ENCODE assay signal across 12 cellular contexts in the genomic region with DNA sequence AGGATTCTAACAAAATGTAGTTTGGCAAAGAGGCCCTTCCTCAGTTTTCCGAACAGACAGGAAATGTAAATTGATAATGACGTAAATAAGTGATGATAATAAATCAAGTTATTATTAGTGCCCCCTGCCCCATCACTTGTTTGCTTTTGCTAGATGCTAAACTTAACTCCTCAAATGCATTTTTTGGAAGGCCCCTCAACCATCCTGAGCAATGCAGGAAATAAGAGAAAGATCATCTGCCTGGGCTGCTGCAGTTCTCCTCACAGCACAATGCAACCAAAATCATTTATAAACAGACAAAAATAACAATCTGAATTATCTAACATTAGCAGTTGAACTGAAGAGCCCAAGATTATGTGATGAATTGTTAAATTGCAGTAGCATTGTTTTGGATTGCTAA.
A peak's percentile ranks its signal among the peaks of the same experiment; 100 is the strongest.
DNase-seq lines count a peak whose midpoint lies in the region; FAIRE-seq and TF ChIP-seq lines count a peak whose summit lies in the region.
"Had no signal": no experiment of that assay in that cellular context is flagged by ENCODE, and none has a peak within 500 bp of the region (broad histone marks: within the 10 kb centered on the region; RNA-seq: fewer than 3 reads in every experiment).

No MANE protein-coding gene starts in this region.

- TF ChIP-seq CTCF in endothelial cell (IDR thresholded peaks at IDR 0.05; ENCODE audit: unreplicated experiment), result no peak
- no peak for TF ChIP-seq CTCF in smooth muscle cell (IDR thresholded peaks at IDR 0.05; ENCODE audit: borderline replicate concordance, insufficient read depth, poor library complexity, severe bottlenecking)

- H3K4me2 ChIP-seq in smooth muscle cell, result peak overlapping the region; percentile 86

- H3K27ac Mint-ChIP-seq in activated CD4-positive, alpha-beta T cell treated with anti-CD3 and anti-CD28 coated beads, Interleukin-2, amount 10 ng/mL, durations not matched to agents 24 days and 14 days, result peak overlapping the region; percentile 95
- H3K27ac Mint-ChIP-seq in endothelial cell (ENCODE audit: unreplicated experiment), result peak overlapping the region; percentile 97

- H3K4me1 ChIP-seq in smooth muscle cell (ENCODE audit: low read depth), result peaks cover 43% of the 10 kb centered on the region

- peak overlapping the region; percentile 96 for H2AFZ ChIP-seq in smooth muscle cell (ENCODE audit: low read depth)

- H3K4me1 Mint-ChIP-seq in activated CD4-positive, alpha-beta T cell treated with anti-CD3 and anti-CD28 coated beads, Interleukin-2, amount 10 ng/mL, durations not matched to agents 24 days and 14 days, result peaks cover 45% of the 10 kb centered on the region
- H3K4me1 Mint-ChIP-seq in endothelial cell (ENCODE audit: unreplicated experiment), result peaks cover 30% of the 10 kb centered on the region

- intact Hi-C loops in activated CD4-positive, alpha-beta T cell treated with anti-CD3 and anti-CD28 coated beads, Interleukin-2, amount 10 ng/mL, durations not matched to agents 24 days and 14 days (cut with micrococcal nuclease), result loop anchor here (2.0 to 10.0 kb wide), 3 partner anchors 709 to 1341 kb away; a partner anchor contains a TSS

- 0 out of 2 replicates have a peak overlapping the region, but pooled peaks have one; percentile 2 for H3K4me3 ChIP-seq in SK-N-MC
- peak overlapping the region; percentile 55 for H3K4me3 ChIP-seq in smooth muscle cell

- no peak overlapping the region for H3K27ac ChIP-seq in SK-N-MC
- H3K27ac ChIP-seq in smooth muscle cell (ENCODE audit: low read depth), result no peak overlapping the region

- H3K36me3 Mint-ChIP-seq in activated CD4-positive, alpha-beta T cell treated with anti-CD3 and anti-CD28 coated beads, Interleukin-2, amount 10 ng/mL, durations not matched to agents 24 days and 14 days (ENCODE audit: low read depth), result peaks cover 17% of the 10 kb centered on the region
- H3K36me3 Mint-ChIP-seq in endothelial cell (ENCODE audit: low read depth, unreplicated experiment), result no peaks in the 10 kb centered on the region

- no peaks in the 10 kb centered on the region for H3K27me3 Mint-ChIP-seq in activated CD4-positive, alpha-beta T cell treated with anti-CD3 and anti-CD28 coated beads, Interleukin-2, amount 10 ng/mL, durations not matched to agents 24 days and 14 days
- H3K27me3 Mint-ChIP-seq in endothelial cell (ENCODE audit: unreplicated experiment), result peaks cover 8% of the 10 kb centered on the region

- no peaks in the 10 kb centered on the region for H3K79me2 ChIP-seq in smooth muscle cell (ENCODE audit: low read depth)

- peaks cover 12% of the 10 kb centered on the region for H3F3A ChIP-seq in smooth muscle cell (ENCODE audit: low read depth)

- no peak for FAIRE-seq in urothelium cell line (lab: Jason Lieb, UNC)
- FAIRE-seq: RCC 7860 had no signal

- H3K9ac ChIP-seq in SK-N-MC (ENCODE audit: insufficient read length) (no peak overlapping the region), smooth muscle cell (ENCODE audit: low read depth) (no peak overlapping the region)

- H3K27me3 ChIP-seq in smooth muscle cell (ENCODE audit: low read depth), result no peaks in the 10 kb centered on the region

- 57% methylated on average over 2 of the region's 2 CpGs for WGBS in smooth muscle cell (ENCODE audit: low lambda C conversion rate)

- H3K4me3 Mint-ChIP-seq in activated CD4-positive, alpha-beta T cell treated with anti-CD3 and anti-CD28 coated beads, Interleukin-2, amount 10 ng/mL, durations not matched to agents 24 days and 14 days, result peak overlapping the region; percentile 93
- H3K4me3 Mint-ChIP-seq in endothelial cell (ENCODE audit: unreplicated experiment), result peak overlapping the region; percentile 53

- no peaks in the 10 kb centered on the region for H3K9me3 Mint-ChIP-seq in activated CD4-positive, alpha-beta T cell treated with anti-CD3 and anti-CD28 coated beads, Interleukin-2, amount 10 ng/mL, durations not matched to agents 24 days and 14 days
- no peaks in the 10 kb centered on the region for H3K9me3 Mint-ChIP-seq in endothelial cell (ENCODE audit: unreplicated experiment)

- DNase-seq in activated CD4-positive, alpha-beta T cell treated with anti-CD3 and anti-CD28 coated beads, Interleukin-2, amount 10 ng/mL, durations not matched to agents 24 days and 14 days, result peak; percentile 54
- no peak for DNase-seq in activated CD4-positive, alpha-beta T cell treated with anti-CD3 and anti-CD28 coated beads, Interleukin-2, amount 50 U/mL, for 1 hour
- no peak for DNase-seq in SK-N-MC (ENCODE audit: low read depth, low spot score)
- no peak for DNase-seq in endothelial cell (ENCODE audit: low spot score)
- DNase-seq in smooth muscle cell (lab: John Stamatoyannopoulos, UW; ENCODE audit: unreplicated experiment), result no peak
- no peak for DNase-seq in urothelium cell line (ENCODE audit: low spot score)
- no peak for DNase-seq in NCI-H187 treated with DMSO at 0.1 percent for 48 hours (lab: John Stamatoyannopoulos, UW)
- DNase-seq in NCI-H2171 (lab: John Stamatoyannopoulos, UW), result no peak
- DNase-seq: ACHN; DMS79; stimulated activated CD8-positive, alpha-beta memory T cell treated with anti-CD3 and anti-CD28 coated beads, Interleukin-4, amount 100 ng/mL, for 48 hours had no signal

- no peaks in the 10 kb centered on the region for H4K20me1 ChIP-seq in smooth muscle cell (ENCODE audit: low read depth)

- H3K9me3 ChIP-seq in SK-N-MC (ENCODE audit: low read depth, low read length) (no peaks in the 10 kb centered on the region), smooth muscle cell (replicated peaks; ENCODE audit: low read depth) (no peaks in the 10 kb centered on the region)

- H3K36me3 ChIP-seq in SK-N-MC (ENCODE audit: insufficient read depth, low read length) (no peaks in the 10 kb centered on the region), smooth muscle cell (ENCODE audit: low read depth) (no peaks in the 10 kb centered on the region)
